ENCODE assay signal across 13 cellular contexts in genomic region chr10:91856637-91857036, GRCh38. TPM values are rescaled to one million over a fixed set of nuclear protein-coding genes. Genes with fewer than 3 reads are reported as not detected.
A peak's percentile ranks its signal among the peaks of the same experiment; 100 is the strongest.
DNase-seq lines count a peak whose midpoint lies in the region; ATAC-seq and TF ChIP-seq lines count a peak whose summit lies in the region.
"Had no signal": no experiment of that assay in that cellular context is flagged by ENCODE, and none has a peak within 500 bp of the region (broad histone marks: within the 10 kb centered on the region; RNA-seq: fewer than 3 reads in every experiment).

No MANE protein-coding gene starts in this region.

- ATAC-seq in foreskin keratinocyte, result peak; percentile 15
- no peak for ATAC-seq in GM21526 (IDR thresholded peaks at IDR 0.05; ENCODE audit: low FRiP score, unreplicated experiment)
- ATAC-seq: right cardiac atrium had no signal

- no peaks in the 10 kb centered on the region for H3K27me3 ChIP-seq in foreskin keratinocyte
- H3K27me3 ChIP-seq: colonic mucosa had no signal

- DNase-seq in ACHN (peak; percentile 26), RWPE1 (ENCODE audit: low spot score) (no peak), foreskin keratinocyte (peak in 1 of 2 donors; percentile 3), AG08396 (ENCODE audit: low spot score) (no peak), NOMO-1 (lab: John Stamatoyannopoulos, UW; ENCODE audit: unreplicated experiment in 2 of 2) (no peak), GM10248 (ENCODE audit: extremely low spot score) (no peak)
- DNase-seq: colonic mucosa; islet precursor cell; NCI-H1436; right cardiac atrium; stimulated activated CD8-positive, alpha-beta memory T cell treated with anti-CD3 and anti-CD28 coated beads, Interleukin-4, amount 100 ng/mL, for 48 hours had no signal

- no peak overlapping the region for H3K27ac ChIP-seq in RWPE1
- no peak overlapping the region for H3K27ac ChIP-seq in foreskin keratinocyte
- H3K27ac ChIP-seq: colonic mucosa had no signal

- TF ChIP-seq CTCF in GM12874 (IDR thresholded peaks at IDR 0.05; ENCODE audit: insufficient read depth, low read depth, low read length) (peak; percentile 20; the same call in 1 of the 2 replicates), RWPE1 (conservative IDR thresholded peaks at IDR 0.05; ENCODE audit: low read depth) (peak; percentile 39), foreskin keratinocyte (conservative IDR thresholded peaks at IDR 0.05) (peak; percentile 68), GM10248 (IDR thresholded peaks at IDR 0.05; ENCODE audit: control extremely low read depth, extremely low read depth, low read depth, missing control alignments) (no peak)

- H3K4me1 ChIP-seq in foreskin keratinocyte, result no peaks in the 10 kb centered on the region
- H3K4me1 ChIP-seq: colonic mucosa had no signal

- POLR2A ChIA-PET in RWPE1 (lab: Yijun Ruan, JAX; ENCODE audit: low non-redundant PET), result no interaction called here
- POLR2A ChIA-PET in GM10248 (lab: Yijun Ruan, JAX), result interaction anchor here (0.5 kb wide), 1 partner anchor 34 kb away, joined by 3 read pairs; no protein-coding TSS in a partner anchor

- CTCF ChIA-PET in RWPE1 (lab: Yijun Ruan, JAX), result interaction anchor here (0.6 to 1.4 kb wide), 7 partner anchors 13 to 66 kb away, joined by 3 to 7 read pairs (median 3); no protein-coding TSS in a partner anchor
- CTCF ChIA-PET in GM10248 (lab: Yijun Ruan, JAX), result interaction anchor here (1.4 kb wide), 1 partner anchor 23 kb away, joined by 3 read pairs; no protein-coding TSS in a partner anchor

- in situ Hi-C loops in ACHN (cut with HindIII; ENCODE audit: low pct_ligation_motif_present, low pct_unique_long_range_greater_than_20kb, low sequenced_read_pairs), result no loop called here

RNA-seq across cellular contexts. Expression of gene FGFBP3, which starts 52.6 kb away (rescaled TPM):
- total RNA-seq in foreskin keratinocyte, result 0.20 and 0.32 TPM in 2 replicates
- 0.29 and 0.42 TPM in 2 replicates for polyA plus RNA-seq in foreskin keratinocyte

RNA-seq across cellular contexts. Expression of gene TNKS2, which starts 58.4 kb away (rescaled TPM):
- 30.8 and 31.9 TPM in 2 replicates for total RNA-seq in foreskin keratinocyte
- 5.7 and 6.8 TPM in 2 replicates for polyA plus RNA-seq in foreskin keratinocyte
